Comparison of ENCODE assay signal across 8 cellular contexts in genomic region chr5:95861221-95861857, GRCh38. TPM values are rescaled to one million over a fixed set of nuclear protein-coding genes. Genes with fewer than 3 reads are reported as not detected.
DNase-seq lines count a peak whose midpoint lies in the region; ATAC-seq and TF ChIP-seq lines count a peak whose summit lies in the region.

No MANE protein-coding gene starts in this region.

- no peak overlapping the region for H3K4ac ChIP-seq in neuronal stem cell (ENCODE audit: low read length)

- H3K27me3 ChIP-seq in neuronal stem cell (ENCODE audit: control insufficient read depth in 3 of 3, insufficient read depth in 3 of 3, low read depth in 1 of 3, low read length in 3 of 3) = no peaks in the 10 kb centered on the region

- no peak overlapping the region for H2AFZ ChIP-seq in neuronal stem cell (ENCODE audit: low read length)

- POLR2A ChIA-PET in activated CD8-positive, alpha-beta T cell treated with anti-CD3 and anti-CD28 coated beads for 36 hours (lab: Charles Lee) = interaction anchor here (0.5 to 2.8 kb wide), 5 partner anchors 9 to 116 kb away, joined by 3 to 14 read pairs (median 4); no protein-coding TSS in a partner anchor
- POLR2A ChIA-PET in activated CD8-positive, alpha-beta T cell treated with anti-CD3 and anti-CD28 coated beads, Interleukin-2, amount 10 ng/mL, durations not matched to agents 7 days and 5 days (lab: Charles Lee) = interaction anchor here (0.6 to 1.3 kb wide), 3 partner anchors 14 to 475 kb away, joined by 3 to 4 read pairs (median 3); no protein-coding TSS in a partner anchor

- H3K9me3 Mint-ChIP-seq in activated CD8-positive, alpha-beta T cell treated with anti-CD3 and anti-CD28 coated beads for 36 hours = no peaks in the 10 kb centered on the region
- H3K9me3 Mint-ChIP-seq in activated CD8-positive, alpha-beta T cell treated with anti-CD3 and anti-CD28 coated beads, Interleukin-2, amount 10 ng/mL, durations not matched to agents 7 days and 5 days (ENCODE audit: insufficient read depth) = no peaks in the 10 kb centered on the region
- H3K9me3 Mint-ChIP-seq in nephron progenitor cell = no peaks in the 10 kb centered on the region

- H3K9ac ChIP-seq in neuronal stem cell (ENCODE audit: low read depth, low read length, poor library complexity) = no peak overlapping the region

- no peak for DNase-seq in activated CD8-positive, alpha-beta T cell treated with anti-CD3 and anti-CD28 coated beads for 36 hours
- DNase-seq in activated CD8-positive, alpha-beta T cell treated with anti-CD3 and anti-CD28 coated beads, Interleukin-2, amount 10 ng/mL, durations not matched to agents 7 days and 5 days = no peak
- DNase-seq in OCI-M1 (lab: John Stamatoyannopoulos, UW) (peak; percentile 49), dedifferentiated amniotic fluid mesenchymal stem cell (ENCODE audit: extremely low spot score) (peak; percentile 96), nephron progenitor cell (no peak), neuronal stem cell (ENCODE audit: low spot score) (no peak), NCI-H1694 treated with DMSO at 0.1 percent for 48 hours (lab: John Stamatoyannopoulos, UW) (no peak)

- no peaks in the 10 kb centered on the region for H3K79me1 ChIP-seq in neuronal stem cell (ENCODE audit: low read depth, low read length)

- no peak overlapping the region for H3K4me3 ChIP-seq in neuronal stem cell (ENCODE audit: low read length in 2 of 2)

- no peak overlapping the region for H3K23ac ChIP-seq in neuronal stem cell (ENCODE audit: low read depth, low read length, poor library complexity)

- H4K8ac ChIP-seq in neuronal stem cell (ENCODE audit: low read depth, low read length) = no peak overlapping the region

- CTCF ChIA-PET in activated CD8-positive, alpha-beta T cell treated with anti-CD3 and anti-CD28 coated beads for 36 hours (lab: Charles Lee) = interaction anchor here (0.5 to 2.2 kb wide), 8 partner anchors 9 to 740 kb away, joined by 3 to 10 read pairs (median 4); no protein-coding TSS in a partner anchor
- CTCF ChIA-PET in activated CD8-positive, alpha-beta T cell treated with anti-CD3 and anti-CD28 coated beads, Interleukin-2, amount 10 ng/mL, durations not matched to agents 7 days and 5 days (lab: Charles Lee) = interaction anchor here (0.8 to 6.1 kb wide), 8 partner anchors 8 to 740 kb away, joined by 3 to 79 read pairs (median 6); no protein-coding TSS in a partner anchor

- H3K27ac Mint-ChIP-seq in activated CD8-positive, alpha-beta T cell treated with anti-CD3 and anti-CD28 coated beads for 36 hours = peak overlapping the region; percentile 7
- no peak overlapping the region for H3K27ac Mint-ChIP-seq in activated CD8-positive, alpha-beta T cell treated with anti-CD3 and anti-CD28 coated beads, Interleukin-2, amount 10 ng/mL, durations not matched to agents 7 days and 5 days
- peak overlapping the region; percentile 53 for H3K27ac Mint-ChIP-seq in nephron progenitor cell

- H3K27ac ChIP-seq in neuronal stem cell (replicated peaks; ENCODE audit: low read length) = no peak overlapping the region

- no peak overlapping the region for H2AK5ac ChIP-seq in neuronal stem cell (ENCODE audit: low read depth, low read length)

- no peak overlapping the region for H3K14ac ChIP-seq in neuronal stem cell (ENCODE audit: low read length)

- H2BK5ac ChIP-seq in neuronal stem cell (ENCODE audit: low read length) = no peak overlapping the region

- H4K91ac ChIP-seq in neuronal stem cell (ENCODE audit: low read depth, low read length, poor library complexity) = no peak overlapping the region

- no CpG with 5 or more reads among the region's 14 CpGs for WGBS in neuronal stem cell (ENCODE audit: extremely low coverage in 2 of 2, insufficient read length in 2 of 2, insufficient replicate concordance in 1 of 2), 2 donors

- no peak overlapping the region for H2BK120ac ChIP-seq in neuronal stem cell (ENCODE audit: low read depth, low read length)

- no peaks in the 10 kb centered on the region for H3K27me3 Mint-ChIP-seq in activated CD8-positive, alpha-beta T cell treated with anti-CD3 and anti-CD28 coated beads for 36 hours
- H3K27me3 Mint-ChIP-seq in activated CD8-positive, alpha-beta T cell treated with anti-CD3 and anti-CD28 coated beads, Interleukin-2, amount 10 ng/mL, durations not matched to agents 7 days and 5 days (ENCODE audit: low read depth) = peaks cover 2% of the 10 kb centered on the region
- peaks cover 13% of the 10 kb centered on the region for H3K27me3 Mint-ChIP-seq in nephron progenitor cell (ENCODE audit: low read depth, poor library complexity)

- H2BK15ac ChIP-seq in neuronal stem cell (ENCODE audit: low read length) = no peak overlapping the region

- H3K36me3 Mint-ChIP-seq in activated CD8-positive, alpha-beta T cell treated with anti-CD3 and anti-CD28 coated beads for 36 hours (ENCODE audit: low read depth) = no peaks in the 10 kb centered on the region
- no peaks in the 10 kb centered on the region for H3K36me3 Mint-ChIP-seq in activated CD8-positive, alpha-beta T cell treated with anti-CD3 and anti-CD28 coated beads, Interleukin-2, amount 10 ng/mL, durations not matched to agents 7 days and 5 days (ENCODE audit: low read depth)
- H3K36me3 Mint-ChIP-seq in nephron progenitor cell (ENCODE audit: low read depth) = no peaks in the 10 kb centered on the region

- H3K4me3 Mint-ChIP-seq in activated CD8-positive, alpha-beta T cell treated with anti-CD3 and anti-CD28 coated beads for 36 hours = peak overlapping the region; percentile 10
- H3K4me3 Mint-ChIP-seq in activated CD8-positive, alpha-beta T cell treated with anti-CD3 and anti-CD28 coated beads, Interleukin-2, amount 10 ng/mL, durations not matched to agents 7 days and 5 days = no peak overlapping the region
- no peak overlapping the region for H3K4me3 Mint-ChIP-seq in nephron progenitor cell

- ATAC-seq in activated CD8-positive, alpha-beta T cell treated with anti-CD3 and anti-CD28 coated beads for 36 hours = no peak
- no peak for ATAC-seq in activated CD8-positive, alpha-beta T cell treated with anti-CD3 and anti-CD28 coated beads, Interleukin-2, amount 10 ng/mL, durations not matched to agents 7 days and 5 days
- ATAC-seq in GM19328 (IDR thresholded peaks at IDR 0.05; ENCODE audit: unreplicated experiment) = no peak

- peaks cover 30 to 42% of the 10 kb centered on the region in 2 donors for H3K4me1 ChIP-seq in neuronal stem cell (ENCODE audit: control insufficient read depth in 2 of 2, insufficient read depth in 1 of 2, low read depth in 1 of 2, low read length in 2 of 2)

- no peak overlapping the region for H2BK12ac ChIP-seq in neuronal stem cell (ENCODE audit: low read length)

- H3K18ac ChIP-seq in neuronal stem cell (ENCODE audit: low read length) = no peak overlapping the region

- TF ChIP-seq CTCF in activated CD8-positive, alpha-beta T cell treated with anti-CD3 and anti-CD28 coated beads for 36 hours (IDR thresholded peaks at IDR 0.05) = no peak
- TF ChIP-seq CTCF in nephron progenitor cell (IDR thresholded peaks at IDR 0.05) = no peak

- H3K9me3 ChIP-seq in neuronal stem cell (replicated peaks in 1 of 2; ENCODE audit: control insufficient read depth in 2 of 2, insufficient read depth in 1 of 2, low read depth in 1 of 2, low read length in 2 of 2) = peaks cover 0 to 4% of the 10 kb centered on the region in 2 donors

- intact Hi-C loops in activated CD8-positive, alpha-beta T cell treated with anti-CD3 and anti-CD28 coated beads for 36 hours (cut with micrococcal nuclease) = no loop called here

- H3K4me2 ChIP-seq in neuronal stem cell (ENCODE audit: insufficient read depth, low read length, poor library complexity, severe bottlenecking) = no peak overlapping the region

- H3K4me1 Mint-ChIP-seq in activated CD8-positive, alpha-beta T cell treated with anti-CD3 and anti-CD28 coated beads for 36 hours (ENCODE audit: low read depth) = peaks cover 53% of the 10 kb centered on the region
- peaks cover 44% of the 10 kb centered on the region for H3K4me1 Mint-ChIP-seq in activated CD8-positive, alpha-beta T cell treated with anti-CD3 and anti-CD28 coated beads, Interleukin-2, amount 10 ng/mL, durations not matched to agents 7 days and 5 days (ENCODE audit: low read depth)
- H3K4me1 Mint-ChIP-seq in nephron progenitor cell = peaks cover 95% of the 10 kb centered on the region

- no peaks in the 10 kb centered on the region for H3K36me3 ChIP-seq in neuronal stem cell (replicated peaks in 1 of 2; ENCODE audit: control insufficient read depth in 2 of 2, insufficient read depth in 2 of 2, low read length in 2 of 2)

RNA-seq across cellular contexts. Expression of gene GLRX, which starts 38.8 kb away (rescaled TPM):
- total RNA-seq in activated CD8-positive, alpha-beta T cell treated with anti-CD3 and anti-CD28 coated beads for 36 hours = 10 to 100 TPM; 28.4 to 32.6 TPM
- total RNA-seq in activated CD8-positive, alpha-beta T cell treated with anti-CD3 and anti-CD28 coated beads, Interleukin-2, amount 10 ng/mL, durations not matched to agents 7 days and 5 days = 10 to 100 TPM; 65.4 to 67.4 TPM
- polyA plus RNA-seq in neuronal stem cell (2013, experiment 1 of 2) = 13.5 TPM
- 14.2 TPM for polyA plus RNA-seq in neuronal stem cell (2013, experiment 2 of 2)

Comparison
In these comparisons a context has a peak if more than half of its experiments do, and no peak if none do; other contexts are left out.
1. DNase-seq: peak in OCI-M1 (single experiment) and dedifferentiated amniotic fluid mesenchymal stem cell (single experiment); none in activated CD8-positive, alpha-beta T cell treated with anti-CD3 and anti-CD28 coated beads for 36 hours (single experiment), activated CD8-positive, alpha-beta T cell treated with anti-CD3 and anti-CD28 coated beads, Interleukin-2, amount 10 ng/mL, durations not matched to agents 7 days and 5 days (single experiment), nephron progenitor cell (single experiment), neuronal stem cell (single experiment) and NCI-H1694 treated with DMSO at 0.1 percent for 48 hours (single experiment).